9 cellular contexts compared by ENCODE assay signal in the genomic region with DNA sequence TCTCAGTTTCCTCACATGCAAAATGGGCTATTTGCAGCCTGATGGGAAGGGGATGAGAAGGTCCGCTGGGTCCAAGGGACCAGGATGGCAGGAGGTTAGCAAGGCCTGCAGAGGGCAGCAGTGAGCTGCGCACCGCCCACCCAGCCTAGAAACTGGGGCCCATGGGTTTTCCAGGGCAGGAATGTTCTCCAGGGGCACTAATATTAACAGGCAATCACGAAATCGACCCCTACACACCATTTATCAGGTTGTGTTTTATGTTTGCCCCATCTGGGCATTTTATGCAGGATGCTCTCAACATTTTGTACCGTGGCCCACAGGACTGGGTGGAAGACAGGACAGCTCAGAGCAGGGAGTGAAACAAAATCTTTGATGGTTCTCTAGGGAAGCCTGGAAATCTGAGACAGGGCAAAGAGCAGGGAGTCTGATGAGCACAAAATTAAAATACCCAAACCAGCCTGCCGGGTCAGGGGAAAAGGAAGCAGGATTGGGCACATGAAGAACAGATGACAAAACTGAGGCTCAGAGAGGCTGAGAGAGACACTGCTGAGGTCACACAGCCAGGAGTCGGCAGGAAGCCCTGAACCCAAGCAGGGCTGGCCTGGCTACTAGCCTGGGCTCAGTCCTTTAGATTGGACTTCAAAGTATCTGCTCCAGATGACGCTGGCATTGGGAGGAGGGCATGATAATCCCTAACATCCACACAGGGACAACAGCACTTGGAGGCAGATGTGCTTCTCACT. TPM values are rescaled to one million over a fixed set of nuclear protein-coding genes. Genes with fewer than 3 reads are reported as not detected.
DNase-seq lines count a peak whose midpoint lies in the region; ATAC-seq, FAIRE-seq and TF ChIP-seq lines count a peak whose summit lies in the region.
"Had no signal": no experiment of that assay in that cellular context is flagged by ENCODE, and none has a peak within 500 bp of the region (broad histone marks: within the 10 kb centered on the region; RNA-seq: fewer than 3 reads in every experiment).

No MANE protein-coding gene starts in this region.

- no peaks in the 10 kb centered on the region for H3K27me3 ChIP-seq in WERI-Rb-1 (ENCODE audit: insufficient read depth, low read depth, severe bottlenecking)
- no peaks in the 10 kb centered on the region for H3K27me3 ChIP-seq in bronchial epithelial cell (ENCODE audit: control insufficient read depth, insufficient read depth, low read length)

- no peak for ATAC-seq in GM21367 (IDR thresholded peaks at IDR 0.05; ENCODE audit: unreplicated experiment)

- TF ChIP-seq CTCF in WERI-Rb-1 (IDR thresholded peaks at IDR 0.05; ENCODE audit: low read depth, low read length) (peak; percentile 97), bronchial epithelial cell (IDR thresholded peaks at IDR 0.05; ENCODE audit: insufficient read depth, low read length, severe bottlenecking) (peak; percentile 98)

- no peak for FAIRE-seq in bronchial epithelial cell (lab: Jason Lieb, UNC)
- FAIRE-seq: A204.1 had no signal

- H3K9me3 ChIP-seq in WERI-Rb-1 (ENCODE audit: severe bottlenecking), result peaks cover 12% of the 10 kb centered on the region

- H3K27ac ChIP-seq in WERI-Rb-1, result peak overlapping the region; percentile 70

- H3K36me3 ChIP-seq in WERI-Rb-1 (peaks cover 24% of the 10 kb centered on the region), bronchial epithelial cell (ENCODE audit: control insufficient read depth, insufficient read depth, low read length) (peaks cover 2% of the 10 kb centered on the region)

- no peak overlapping the region for H3K4me3 ChIP-seq in WERI-Rb-1 (ENCODE audit: low read depth, low read length)
- no peak overlapping the region for H3K4me3 ChIP-seq in bronchial epithelial cell (ENCODE audit: low read depth, low read length)

- DNase-seq in DMS 273 (lab: John Stamatoyannopoulos, UW; ENCODE audit: unreplicated experiment) (peak; percentile 78), DMS 273 treated with DMSO at 0.1 percent for 48 hours (lab: John Stamatoyannopoulos, UW) (no peak), NCI-H1105 (lab: John Stamatoyannopoulos, UW) (peak; percentile 50), WERI-Rb-1 (peak; percentile 73), bronchial epithelial cell (ENCODE audit: low read depth) (peak; percentile 38), islet precursor cell (peak; percentile 78)
- peak; percentile 19 to 44 for DNase-seq in stimulated activated CD4-positive, alpha-beta T cell treated with anti-CD3 and anti-CD28 coated beads, Interleukin-1b, Interleukin-23, amount 100 ng/mL, for 1 hour (ENCODE audit: low read depth in 2 of 2)

RNA-seq across cellular contexts. Expression of gene BCR, which starts 1.6 kb away (rescaled TPM):
- total RNA-seq in bronchial epithelial cell, result 114 and 118 TPM in 2 replicates

RNA-seq across cellular contexts. Expression of gene RAB36, which starts 33.4 kb away (rescaled TPM):
- total RNA-seq in bronchial epithelial cell, result 0.26 and 0.77 TPM in 2 replicates

RNA-seq across cellular contexts. Expression of gene RSPH14, which starts 36.9 kb away (rescaled TPM):
- total RNA-seq in bronchial epithelial cell, result not detected in 2 replicates
